Comparison of ENCODE assay signal across 9 cellular contexts in genomic region chr1:156102634-156103511, GRCh38. TPM values are rescaled to one million over a fixed set of nuclear protein-coding genes. Genes with fewer than 3 reads are reported as not detected.
DNase-seq lines count a peak whose midpoint lies in the region; ATAC-seq and TF ChIP-seq lines count a peak whose summit lies in the region.
"Had no signal": no experiment of that assay in that cellular context is flagged by ENCODE, and none has a peak within 500 bp of the region (broad histone marks: within the 10 kb centered on the region; RNA-seq: fewer than 3 reads in every experiment).

No MANE protein-coding gene starts in this region.

- no peak overlapping the region for H4K8ac ChIP-seq in H9 (replicated peaks; ENCODE audit: insufficient read length, low read depth, low read length)

- H3K9ac ChIP-seq in H9 (ENCODE audit: extremely low read depth, insufficient read length, low read length), result no peak overlapping the region
- H3K9ac ChIP-seq in skeletal muscle satellite cell (ENCODE audit: low read depth, low read length), result peak overlapping the region; percentile 87

- H2BK20ac ChIP-seq in H9 (ENCODE audit: low read depth, low read length, poor library complexity, severe bottlenecking), result no peak overlapping the region

- H3K4me3 ChIP-seq in fibroblast of the aortic adventitia (ENCODE audit: low read depth, low read length), result no peak overlapping the region
- H3K4me3 ChIP-seq in skeletal muscle satellite cell (ENCODE audit: low read length), result no peak overlapping the region

- H3K27ac ChIP-seq in H9 (ENCODE audit: insufficient read length, low read depth, low read length), result no peak overlapping the region

- H3K79me2 ChIP-seq in H9 (ENCODE audit: insufficient read depth, low read length), result no peaks in the 10 kb centered on the region

- 0 out of 2 replicates have a peak overlapping the region, but pooled peaks have one; percentile 9 for H3K14ac ChIP-seq in H9 (ENCODE audit: insufficient read depth, low read length)

- peak overlapping the region; percentile 6 to 94 (median 17); a peak in 6 of 7 replicates for H3K27ac Mint-ChIP-seq in H9

- TF ChIP-seq CTCF in H9 (conservative IDR thresholded peaks at IDR 0.05) (no peak), fibroblast of the aortic adventitia (IDR thresholded peaks at IDR 0.05; ENCODE audit: insufficient read depth, low read length) (no peak)

- H3K4me2 ChIP-seq in H9 (ENCODE audit: insufficient read depth, insufficient read length, low read length) (no peak overlapping the region), skeletal muscle satellite cell (ENCODE audit: low read length) (peak overlapping the region; percentile 73)

- H4K20me1 ChIP-seq in H9 (ENCODE audit: control insufficient read depth, insufficient read depth, insufficient read length), result peaks cover 2% of the 10 kb centered on the region

- no peak overlapping the region for H3T11ph ChIP-seq in H9 (ENCODE audit: low read length)

- DNase-seq in H9 (no peak), fibroblast of the aortic adventitia (ENCODE audit: low read depth) (peak; percentile 46), AG08396 (ENCODE audit: low spot score) (no peak), SHP77 treated with DMSO at 0.1 percent for 48 hours (lab: John Stamatoyannopoulos, UW) (no peak), NCI-H1092 (lab: John Stamatoyannopoulos, UW) (no peak)
- DNase-seq: NCI-H82 had no signal

- H3K4me1 Mint-ChIP-seq in H9, result peaks cover 54 to 60% of the 10 kb centered on the region in 2 experiments

- H3K27me3 Mint-ChIP-seq in H9 (ENCODE audit: low read depth), result no peaks in the 10 kb centered on the region

- no peaks in the 10 kb centered on the region for H3K27me3 ChIP-seq in H9 (ENCODE audit: insufficient read depth, low read length)
- H3K27me3 ChIP-seq in skeletal muscle satellite cell (ENCODE audit: control insufficient read depth, insufficient read depth, low read length), result no peaks in the 10 kb centered on the region

- no peak overlapping the region for H3K23ac ChIP-seq in H9 (ENCODE audit: insufficient read length, low read depth, low read length)

- H3K79me1 ChIP-seq in H9 (ENCODE audit: insufficient read depth, low read depth, low read length, poor library complexity, severe bottlenecking), result no peaks in the 10 kb centered on the region

- H4K91ac ChIP-seq in H9 (ENCODE audit: insufficient read length, low read depth, low read length), result peak overlapping the region; percentile 67

- H3K4ac ChIP-seq in H9 (ENCODE audit: low read depth, low read length), result no peak overlapping the region

- H2AK5ac ChIP-seq in H9 (ENCODE audit: insufficient read length, low read length), result no peak overlapping the region

- peak overlapping the region; percentile 41 for H3K18ac ChIP-seq in H9 (ENCODE audit: insufficient read length, low read depth, low read length)

- H3K4me3 Mint-ChIP-seq in H9, result peak overlapping the region in 1 of 2 experiments; percentile 15; a peak in 1 of 5 replicates

- H3K36me3 ChIP-seq in skeletal muscle satellite cell (ENCODE audit: insufficient read depth, low read length), result no peaks in the 10 kb centered on the region

- H2BK5ac ChIP-seq in H9 (ENCODE audit: insufficient read length, low read length), result no peak overlapping the region

- H2AFZ ChIP-seq in H9 (ENCODE audit: low read length), result no peak overlapping the region

- no peak overlapping the region for H4K5ac ChIP-seq in H9 (ENCODE audit: insufficient read length, low read depth, low read length)

- no peaks in the 10 kb centered on the region; a peak in 2 of 5 replicates for H3K9me3 Mint-ChIP-seq in H9

- H3K9me3 ChIP-seq in H9 (ENCODE audit: control insufficient read depth, low read depth, low read length), result no peaks in the 10 kb centered on the region
- H3K9me3 ChIP-seq in skeletal muscle satellite cell (replicated peaks; ENCODE audit: low read length), result no peaks in the 10 kb centered on the region

- no peak overlapping the region for H2BK120ac ChIP-seq in H9 (ENCODE audit: low read depth, low read length, poor library complexity, severe bottlenecking)

- peaks cover 5% of the 10 kb centered on the region for H3K23me2 ChIP-seq in H9 (ENCODE audit: insufficient read length, low read depth, low read length, poor library complexity, severe bottlenecking)

- no CpG with 5 or more reads among the region's 16 CpGs for WGBS in H9 (ENCODE audit: extremely low coverage, insufficient read length, low lambda C conversion rate)

- H3K56ac ChIP-seq in H9 (ENCODE audit: insufficient read length, low read depth, low read length), result no peak overlapping the region

- peak overlapping the region; percentile 29 for H2BK12ac ChIP-seq in H9 (ENCODE audit: insufficient read length, low read depth, low read length)

- ATAC-seq in SK-N-SH treated with all-trans-retinoic acid at 6 μM for 48 hours (peak; percentile 3), GM21619 (IDR thresholded peaks at IDR 0.05; ENCODE audit: unreplicated experiment) (no peak)

- H2BK15ac ChIP-seq in H9 (ENCODE audit: low read depth, low read length), result peak overlapping the region; percentile 24; the same call in 1 of the 2 replicates

- peaks cover 0 to 7% (median 2%) of the 10 kb centered on the region in 3 experiments; a peak in 5 of 7 replicates for H3K36me3 Mint-ChIP-seq in H9 (ENCODE audit: insufficient read depth in 1 of 3, low read depth in 3 of 3)

- H3K4me1 ChIP-seq in H9 (ENCODE audit: insufficient read depth, low read length) (peaks cover 14% of the 10 kb centered on the region; the same call in 1 of the 2 replicates), skeletal muscle satellite cell (ENCODE audit: control insufficient read depth, insufficient read depth, low read length) (peaks cover 50% of the 10 kb centered on the region)

TF ChIP-seq in SK-N-SH treated with all-trans-retinoic acid at 6 μM for 48 hours, 23 proteins besides CTCF, POLR2A, EP300 and RAD21 (continues in another document):
- no peak for TF ChIP-seq CREB5 (CRISPR knock-in tag; IDR thresholded peaks at IDR 0.05; ENCODE audit: low read depth)
- no peak for TF ChIP-seq PPARA (CRISPR knock-in tag; IDR thresholded peaks at IDR 0.05; ENCODE audit: borderline replicate concordance)
- TF ChIP-seq CSRNP3 (CRISPR knock-in tag; IDR thresholded peaks at IDR 0.05), result no peak
- no peak for TF ChIP-seq ZFP3 (CRISPR knock-in tag; IDR thresholded peaks at IDR 0.05)
- no peak for TF ChIP-seq ISL1 (CRISPR knock-in tag; IDR thresholded peaks at IDR 0.05)
- no peak for TF ChIP-seq POU6F1 (CRISPR knock-in tag; IDR thresholded peaks at IDR 0.05; ENCODE audit: borderline replicate concordance, low read depth)

RNA-seq across cellular contexts. Expression of gene LMNA, which starts 11.6 kb away (rescaled TPM):
- 51.0 and 52.7 TPM in 2 replicates for total RNA-seq in H9 (2021)
- total RNA-seq in fibroblast of the aortic adventitia (ENCODE audit: low replicate concordance), result 502 and 1,039 TPM in 2 replicates
- total RNA-seq in skeletal muscle satellite cell (2012; rRNA removed), result 967 and 1,030 TPM in 2 replicates

RNA-seq across cellular contexts. Expression of gene MEX3A, which starts 20.6 kb away (rescaled TPM):
- total RNA-seq in H9 (2021) (64.6 and 68.0 TPM in 2 replicates), fibroblast of the aortic adventitia (ENCODE audit: low replicate concordance) (0.90 TPM in 2 replicates)
- 0.51 and 3.5 TPM in 2 replicates for total RNA-seq in skeletal muscle satellite cell (2012; rRNA removed)

RNA-seq across cellular contexts. Expression of gene RAB25, which starts 41.9 kb away (rescaled TPM):
- total RNA-seq in H9 (2021) (42.8 and 43.1 TPM in 2 replicates), fibroblast of the aortic adventitia (ENCODE audit: low replicate concordance) (not detected in 2 replicates)
- total RNA-seq in skeletal muscle satellite cell (2012; rRNA removed), result not detected in 2 replicates

RNA-seq across cellular contexts. Expression of gene LAMTOR2, which starts 48.3 kb away (rescaled TPM):
- total RNA-seq in H9 (2021) (50.6 and 55.0 TPM in 2 replicates), fibroblast of the aortic adventitia (ENCODE audit: low replicate concordance) (40.4 and 74.7 TPM in 2 replicates)
- 36.8 and 37.6 TPM in 2 replicates for total RNA-seq in skeletal muscle satellite cell (2012; rRNA removed)

RNA-seq across cellular contexts. Expression of gene UBQLN4, which starts 49.3 kb away (rescaled TPM):
- total RNA-seq in H9 (2021), result 45.6 and 49.4 TPM in 2 replicates
- total RNA-seq in fibroblast of the aortic adventitia (ENCODE audit: low replicate concordance), result 8.5 and 22.0 TPM in 2 replicates
- total RNA-seq in skeletal muscle satellite cell (2012; rRNA removed), result 17.0 and 18.8 TPM in 2 replicates

Comparison
In these comparisons a context has a peak if more than half of its experiments do, and no peak if none do; other contexts are left out.
1. RNA of gene MEX3A, which starts 20.6 kb away (total RNA-seq): 64.6 to 68.0 TPM in H9; 0.90 TPM in fibroblast of the aortic adventitia; every median in the first group is over 10 times any median in the second.
2. RNA of gene RAB25, which starts 41.9 kb away (total RNA-seq): 42.8 to 43.1 TPM in H9; not detected in fibroblast of the aortic adventitia; every median in the first group is over 10 times any median in the second.